4 cellular contexts compared by ENCODE assay signal in genomic region chr2:24853046-24853445, GRCh38.
"Had no signal": no experiment of that assay in that cellular context is flagged by ENCODE, and none has a peak within 500 bp of the region (broad histone marks: within the 10 kb centered on the region; RNA-seq: fewer than 3 reads in every experiment).

No MANE protein-coding gene starts in this region.

- ATAC-seq: GM23338 had no signal

- DNase-seq: H9, HCEC 1CT, IMR-90 had no signal

- H3K4me3 ChIP-seq: GM23338 had no signal

- H3K4me3 Mint-ChIP-seq: GM23338, H9 had no signal

- H3K4me1 Mint-ChIP-seq: GM23338, H9 had no signal

- H3K27ac Mint-ChIP-seq: GM23338, H9 had no signal
